1 cellular context compared by ENCODE assay signal in genomic region chr2:74147729-74148456, GRCh38.
A peak's percentile ranks its signal among the peaks of the same experiment; 100 is the strongest.
TF ChIP-seq lines count a peak whose summit lies in the region.

TSS of gene BOLA3 (minus strand) at chr2:74147912. CDS start at chr2:74147874, 38 bp downstream.

TF ChIP-seq in K562, 482 proteins besides CTCF, POLR2A, EP300 and RAD21 (continued from another document and continues in another):
- peak; percentile 54 for TF ChIP-seq ARID4B (CRISPR knock-in tag; IDR thresholded peaks at IDR 0.05)
- no peak for TF ChIP-seq CREB5 (CRISPR knock-in tag; IDR thresholded peaks at IDR 0.05)
- no peak for TF ChIP-seq ASH1L (IDR thresholded peaks at IDR 0.05; ENCODE audit: borderline replicate concordance, low read depth, partially characterized antibody)
- TF ChIP-seq E2F8 (IDR thresholded peaks at IDR 0.05; ENCODE audit: low read depth, partially characterized antibody), result no peak
- TF ChIP-seq SPI1 (IDR thresholded peaks at IDR 0.05; ENCODE audit: borderline replicate concordance, low read depth, low read length), result no peak
- no peak for TF ChIP-seq ARID2 (IDR thresholded peaks at IDR 0.05)
- TF ChIP-seq STAT5B (CRISPR knock-in tag; IDR thresholded peaks at IDR 0.05), result no peak
- TF ChIP-seq FOXO4 (CRISPR knock-in tag; IDR thresholded peaks at IDR 0.05), result no peak
- 0 out of 2 replicates have a peak, but pooled peaks have one; percentile 57 for TF ChIP-seq MTA3 (IDR thresholded peaks at IDR 0.05; ENCODE audit: borderline replicate concordance)
- no peak for TF ChIP-seq BRCA1 (IDR thresholded peaks at IDR 0.05)
- no peak for TF ChIP-seq BRCA1 (CRISPR knock-in tag; IDR thresholded peaks at IDR 0.05)
- no peak for TF ChIP-seq NELFE (IDR thresholded peaks at IDR 0.05; ENCODE audit: insufficient read depth, insufficient read length)
- no peak for TF ChIP-seq MYNN (IDR thresholded peaks at IDR 0.05)
- no peak for TF ChIP-seq MYNN (CRISPR knock-in tag; IDR thresholded peaks at IDR 0.05)
- TF ChIP-seq ZBTB5 (IDR thresholded peaks at IDR 0.05), result no peak
- TF ChIP-seq HDAC6 (IDR thresholded peaks at IDR 0.05; ENCODE audit: low read depth, low read length), result no peak
- no peak for TF ChIP-seq IRF9 (tag; IDR thresholded peaks at IDR 0.05)
- peak; percentile 10 for TF ChIP-seq ZFP36 (IDR thresholded peaks at IDR 0.05; ENCODE audit: low read depth, low read length, partially characterized antibody)
- peak in 1 of 2 experiments; percentile 28; a peak in 1 of 4 replicates for TF ChIP-seq HDAC1 (IDR thresholded peaks at IDR 0.05)
- TF ChIP-seq ZNF143 (CRISPR knock-in tag; IDR thresholded peaks at IDR 0.05), result no peak
- TF ChIP-seq MAFG (tag; conservative IDR thresholded peaks at IDR 0.05), result no peak
- TF ChIP-seq DPF2 (IDR thresholded peaks at IDR 0.05), result no peak
- peak in 1 of 2 experiments; percentile 42; a peak in 1 of 4 replicates for TF ChIP-seq KDM4B (IDR thresholded peaks at IDR 0.05; ENCODE audit: borderline replicate concordance in 2 of 2, low read depth in 1 of 2)
- no peak for TF ChIP-seq RBM34 (IDR thresholded peaks at IDR 0.05; ENCODE audit: borderline replicate concordance, insufficient read depth, low read length)
- no peak for TF ChIP-seq ZBTB8A (IDR thresholded peaks at IDR 0.05; ENCODE audit: partially characterized antibody)
- no peak for TF ChIP-seq ZNF316 (IDR thresholded peaks at IDR 0.05)
- TF ChIP-seq PML (IDR thresholded peaks at IDR 0.05; ENCODE audit: low read length), result peak; percentile 64; the same call in 1 of the 2 replicates
- TF ChIP-seq ARID3A (IDR thresholded peaks at IDR 0.05; ENCODE audit: borderline replicate concordance, low read depth, low read length), result no peak
- TF ChIP-seq ZNF282 (CRISPR knock-in tag; IDR thresholded peaks at IDR 0.05), result no peak
- peak; percentile 78 to 79; a peak in 3 of 4 replicates for TF ChIP-seq UBTF (IDR thresholded peaks at IDR 0.05; ENCODE audit: borderline replicate concordance in 1 of 2, low read depth in 2 of 2, low read length in 2 of 2)
- TF ChIP-seq HCFC1 (IDR thresholded peaks at IDR 0.05; ENCODE audit: low read depth, low read length), result peak; percentile 63
- TF ChIP-seq ZNF655 (CRISPR knock-in tag; IDR thresholded peaks at IDR 0.05), result no peak
- TF ChIP-seq SREBF2 (CRISPR knock-in tag; IDR thresholded peaks at IDR 0.05), result no peak
- TF ChIP-seq ZNF639 (CRISPR knock-in tag; conservative IDR thresholded peaks at IDR 0.05 in 1 of 2, IDR thresholded peaks at IDR 0.05 in 1 of 2), result no peak
- TF ChIP-seq RBM39 (optimal IDR thresholded peaks at IDR 0.05; ENCODE audit: low read depth, low read length), result peak; percentile 70
- TF ChIP-seq DNMT1 (IDR thresholded peaks at IDR 0.05), result no peak
- peak; percentile 44; the same call in 1 of the 2 replicates for TF ChIP-seq NCOR1 (IDR thresholded peaks at IDR 0.05)
- peak; percentile 52; the same call in 1 of the 2 replicates for TF ChIP-seq TOE1 (IDR thresholded peaks at IDR 0.05; ENCODE audit: borderline replicate concordance)
- TF ChIP-seq TOE1 (CRISPR knock-in tag; IDR thresholded peaks at IDR 0.05; ENCODE audit: borderline replicate concordance, low read depth), result no peak
- TF ChIP-seq C11orf30 (IDR thresholded peaks at IDR 0.05; ENCODE audit: low read depth), result peak; percentile 67
